In genomic region chr7:146116452-146117219, GRCh38 we compare ENCODE assay signal across 8 cellular contexts. TPM values are rescaled to one million over a fixed set of nuclear protein-coding genes. Genes with fewer than 3 reads are reported as not detected.
DNase-seq lines count a peak whose midpoint lies in the region; ATAC-seq lines count a peak whose summit lies in the region.

TSS of gene CNTNAP2 (plus strand) at chr7:146116801. CDS start at chr7:146116877, 76 bp downstream.

- peak within 1 kb of the TSS; percentile 63 for H3K27ac ChIP-seq in cingulate gyrus (ENCODE audit: low read depth, low read length)
- no peak within 1 kb of the TSS for H3K27ac ChIP-seq in thymus (ENCODE audit: low read depth)

- peaks cover 36% of the 10 kb centered on the region for H3K27me3 Mint-ChIP-seq in stimulated activated naive CD8-positive, alpha-beta T cell treated with anti-CD3 and anti-CD28 coated beads, Interleukin-15, Interleukin-2, amounts not matched to agents 100 ng/mL and 50 ng/mL, for 24 hours

- peaks cover 2% of the 10 kb centered on the region for H3K4me1 ChIP-seq in thymus (ENCODE audit: control insufficient read depth, insufficient read depth, low read length)

- peaks cover 4% of the 10 kb centered on the region for H3K4me1 Mint-ChIP-seq in stimulated activated naive CD8-positive, alpha-beta T cell treated with anti-CD3 and anti-CD28 coated beads, Interleukin-15, Interleukin-2, amounts not matched to agents 100 ng/mL and 50 ng/mL, for 24 hours (ENCODE audit: low read depth)

- H3K9me3 ChIP-seq in thymus (ENCODE audit: control insufficient read depth): no peaks in the 10 kb centered on the region

- H3K27me3 ChIP-seq in thymus (ENCODE audit: control insufficient read depth, insufficient read depth): peaks cover 7% of the 10 kb centered on the region

- DNase-seq in stimulated activated naive CD8-positive, alpha-beta T cell treated with anti-CD3 and anti-CD28 coated beads, Interleukin-15, Interleukin-2, amounts not matched to agents 100 U/mL and 50 U/mL, for 24 hours: no peak
- DNase-seq in NCI-H774 (lab: John Stamatoyannopoulos, UW): peak; percentile 84
- peak; percentile 94 for DNase-seq in left kidney (ENCODE audit: low read depth, low spot score)

- no peak within 1 kb of the TSS for H3K27ac Mint-ChIP-seq in stimulated activated naive CD8-positive, alpha-beta T cell treated with anti-CD3 and anti-CD28 coated beads, Interleukin-15, Interleukin-2, amounts not matched to agents 100 ng/mL and 50 ng/mL, for 24 hours

- H3K4me3 Mint-ChIP-seq in stimulated activated naive CD8-positive, alpha-beta T cell treated with anti-CD3 and anti-CD28 coated beads, Interleukin-15, Interleukin-2, amounts not matched to agents 100 ng/mL and 50 ng/mL, for 24 hours: peak within 1 kb of the TSS; percentile 48

- no peaks in the 10 kb centered on the region for H3K36me3 Mint-ChIP-seq in stimulated activated naive CD8-positive, alpha-beta T cell treated with anti-CD3 and anti-CD28 coated beads, Interleukin-15, Interleukin-2, amounts not matched to agents 100 ng/mL and 50 ng/mL, for 24 hours (ENCODE audit: low read depth)

- peaks cover 3% of the 10 kb centered on the region for H3K9me3 Mint-ChIP-seq in stimulated activated naive CD8-positive, alpha-beta T cell treated with anti-CD3 and anti-CD28 coated beads, Interleukin-15, Interleukin-2, amounts not matched to agents 100 ng/mL and 50 ng/mL, for 24 hours

- ATAC-seq in stimulated activated naive CD8-positive, alpha-beta T cell treated with anti-CD3 and anti-CD28 coated beads, Interleukin-15, Interleukin-2, amounts not matched to agents 100 U/mL and 50 U/mL, for 24 hours: no peak
- no peak for ATAC-seq in HG02885 (IDR thresholded peaks at IDR 0.05; ENCODE audit: poor library complexity, unreplicated experiment)
- ATAC-seq in HG03571 (IDR thresholded peaks at IDR 0.05; ENCODE audit: unreplicated experiment): no peak

- H3K4me3 ChIP-seq in thymus (ENCODE audit: low read length): peak within 1 kb of the TSS; percentile 33

- WGBS in thymus: 2% methylated on average over 45 of the region's 45 CpGs

- H3K36me3 ChIP-seq in thymus (ENCODE audit: control insufficient read depth, insufficient read depth): no peaks in the 10 kb centered on the region

RNA-seq across cellular contexts. Expression of gene CNTNAP2, which starts in this region (rescaled TPM):
- 5.1 TPM for polyA plus RNA-seq in thymus
